In the genomic region with DNA sequence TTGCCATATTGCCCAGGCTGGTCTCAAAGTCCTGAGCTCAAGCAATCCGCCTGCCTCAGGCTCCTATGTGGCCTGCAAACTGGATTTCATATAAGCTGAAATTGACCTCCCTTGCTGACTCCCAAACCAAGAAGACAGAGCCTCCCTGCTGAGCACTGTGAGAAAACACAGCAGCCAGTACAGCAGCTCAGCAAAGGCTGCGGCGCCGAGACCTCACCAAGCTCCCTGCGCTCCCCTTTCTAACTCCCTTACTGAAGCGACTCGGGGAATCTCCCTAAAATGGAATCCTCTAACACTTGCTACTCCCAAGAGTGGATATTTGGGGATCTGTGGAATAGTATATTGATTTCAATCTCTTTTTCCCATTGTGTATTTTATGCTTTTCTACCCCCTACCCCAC, we compare ENCODE assay signal across 21 cellular contexts. TPM values are rescaled to one million over a fixed set of nuclear protein-coding genes. Genes with fewer than 3 reads are reported as not detected.
DNase-seq lines count a peak whose midpoint lies in the region; ATAC-seq and TF ChIP-seq lines count a peak whose summit lies in the region.
"Had no signal": no experiment of that assay in that cellular context is flagged by ENCODE, and none has a peak within 500 bp of the region (broad histone marks: within the 10 kb centered on the region; RNA-seq: fewer than 3 reads in every experiment).

No MANE protein-coding gene starts in this region.

- 96 to 100% (median 97%) methylated on average over 7 of the region's 7 CpGs for WGBS in spleen, 5 donors

- H3K4me3 ChIP-seq in H7 (ENCODE audit: insufficient read depth, low read depth, low read length): no peak overlapping the region
- H3K4me3 ChIP-seq in spleen: no peak overlapping the region
- no peak overlapping the region for H3K4me3 ChIP-seq in gastrocnemius medialis

- H3K4me1 Mint-ChIP-seq in T-helper 17 cell (peaks cover 20% of the 10 kb centered on the region), immature natural killer cell (peaks cover 51 to 66% of the 10 kb centered on the region in 2 donors)
- H3K4me1 Mint-ChIP-seq in activated T-helper 1 cell treated with anti-CD3 and anti-CD28 coated beads, Interleukin-12 subunit alpha, Interleukin-12 subunit beta, Interleukin-2, Interleukin-4 antibody, amounts not matched to agents 30 ng/mL and 10 ng/mL and 1 ng/mL, durations not matched to agents 14 hours and 24 hours and 36 hours (ENCODE audit: low read depth): peaks cover 20% of the 10 kb centered on the region

- no peaks in the 10 kb centered on the region for H3K9me3 ChIP-seq in T-helper 17 cell (ENCODE audit: control insufficient read depth, low read length, poor library complexity, severe bottlenecking)
- H3K9me3 ChIP-seq in spleen: no peaks in the 10 kb centered on the region
- no peaks in the 10 kb centered on the region for H3K9me3 ChIP-seq in gastrocnemius medialis
- H3K9me3 ChIP-seq: SK-N-SH had no signal

- no peak for TF ChIP-seq CTCF in spleen (IDR thresholded peaks at IDR 0.05 in 8 of 11, conservative IDR thresholded peaks at IDR 0.05 in 3 of 11)
- no peak for TF ChIP-seq CTCF in gastrocnemius medialis (IDR thresholded peaks at IDR 0.05 in 4 of 5, conservative IDR thresholded peaks at IDR 0.05 in 1 of 5)

- no peaks in the 10 kb centered on the region for H3K36me3 ChIP-seq in H7 (replicated peaks; ENCODE audit: control insufficient read depth, insufficient read depth, low read length)
- no peaks in the 10 kb centered on the region for H3K36me3 ChIP-seq in spleen
- no peaks in the 10 kb centered on the region for H3K36me3 ChIP-seq in gastrocnemius medialis

- intact Hi-C loops in spleen (cut with DNase I; ENCODE audit: low total_unique reads): no loop called here
- intact Hi-C loops in gastrocnemius medialis (cut with DNase I; ENCODE audit: low total_unique reads): no loop called here
- intact Hi-C loops in activated T-helper 1 cell treated with anti-CD3 and anti-CD28 coated beads, Interleukin-12 subunit alpha, Interleukin-12 subunit beta, Interleukin-2, Interleukin-4 antibody, amounts not matched to agents 30 ng/mL and 10 ng/mL and 1 ng/mL, durations not matched to agents 14 hours and 24 hours and 36 hours (cut with micrococcal nuclease): no loop called here

- ATAC-seq in T-helper 17 cell: no peak
- ATAC-seq in gastrocnemius medialis: no peak

- H3K4me1 ChIP-seq in spleen (peaks cover 0 to 21% (median 10%) of the 10 kb centered on the region in 6 donors), gastrocnemius medialis (no peaks in the 10 kb centered on the region)

- H3K27me3 ChIP-seq in H7 (ENCODE audit: control insufficient read depth, insufficient read depth, low read length) (no peaks in the 10 kb centered on the region), spleen (replicated peaks in 1 of 7) (peaks cover 0 to 59% (median 0%) of the 10 kb centered on the region in 7 donors), gastrocnemius medialis (peaks cover 27 to 32% (median 28%) of the 10 kb centered on the region in 3 donors)

- H3K27ac Mint-ChIP-seq in T-helper 17 cell (peak overlapping the region; percentile 45), immature natural killer cell (peak overlapping the region in 3 of 6 donors; percentile 18 to 68 (median 67))
- no peak overlapping the region for H3K27ac Mint-ChIP-seq in activated T-helper 1 cell treated with anti-CD3 and anti-CD28 coated beads, Interleukin-12 subunit alpha, Interleukin-12 subunit beta, Interleukin-2, Interleukin-4 antibody, amounts not matched to agents 30 ng/mL and 10 ng/mL and 1 ng/mL, durations not matched to agents 14 hours and 24 hours and 36 hours
- H3K27ac Mint-ChIP-seq: CD4-positive, alpha-beta T cell had no signal

- in situ Hi-C loops in gastrocnemius medialis (cut with MboI; ENCODE audit: low sequenced_read_pairs in 4 of 4): no loop called here

- H3K36me3 Mint-ChIP-seq in T-helper 17 cell (ENCODE audit: low read depth): peaks cover 5% of the 10 kb centered on the region
- no peaks in the 10 kb centered on the region for H3K36me3 Mint-ChIP-seq in immature natural killer cell
- H3K36me3 Mint-ChIP-seq in activated T-helper 1 cell treated with anti-CD3 and anti-CD28 coated beads, Interleukin-12 subunit alpha, Interleukin-12 subunit beta, Interleukin-2, Interleukin-4 antibody, amounts not matched to agents 30 ng/mL and 10 ng/mL and 1 ng/mL, durations not matched to agents 14 hours and 24 hours and 36 hours (ENCODE audit: low read depth): no peaks in the 10 kb centered on the region

- TF ChIP-seq POLR2A in spleen (IDR thresholded peaks at IDR 0.05): no peak
- TF ChIP-seq POLR2A in gastrocnemius medialis (IDR thresholded peaks at IDR 0.05): no peak

- peaks cover 0 to 2% (median 0%) of the 10 kb centered on the region in 6 donors for H3K9me3 Mint-ChIP-seq in immature natural killer cell
- H3K9me3 Mint-ChIP-seq in activated T-helper 1 cell treated with anti-CD3 and anti-CD28 coated beads, Interleukin-12 subunit alpha, Interleukin-12 subunit beta, Interleukin-2, Interleukin-4 antibody, amounts not matched to agents 30 ng/mL and 10 ng/mL and 1 ng/mL, durations not matched to agents 14 hours and 24 hours and 36 hours: no peaks in the 10 kb centered on the region
- H3K9me3 Mint-ChIP-seq: CD4-positive, alpha-beta T cell had no signal

- H3K27ac ChIP-seq in spleen: no peak overlapping the region
- no peak overlapping the region for H3K27ac ChIP-seq in gastrocnemius medialis
- H3K27ac ChIP-seq: RWPE1 had no signal

- H3K4me3 Mint-ChIP-seq in T-helper 17 cell (no peak overlapping the region), immature natural killer cell (peak overlapping the region; percentile 48 to 81 (median 72))
- no peak overlapping the region for H3K4me3 Mint-ChIP-seq in activated T-helper 1 cell treated with anti-CD3 and anti-CD28 coated beads, Interleukin-12 subunit alpha, Interleukin-12 subunit beta, Interleukin-2, Interleukin-4 antibody, amounts not matched to agents 30 ng/mL and 10 ng/mL and 1 ng/mL, durations not matched to agents 14 hours and 24 hours and 36 hours
- H3K4me3 Mint-ChIP-seq: CD4-positive, alpha-beta T cell had no signal

- H3K27me3 Mint-ChIP-seq in T-helper 17 cell (peaks cover 45% of the 10 kb centered on the region), immature natural killer cell (ENCODE audit: low read depth in 3 of 3) (peaks cover 9 to 26% (median 11%) of the 10 kb centered on the region in 3 donors)
- peaks cover 16% of the 10 kb centered on the region for H3K27me3 Mint-ChIP-seq in activated T-helper 1 cell treated with anti-CD3 and anti-CD28 coated beads, Interleukin-12 subunit alpha, Interleukin-12 subunit beta, Interleukin-2, Interleukin-4 antibody, amounts not matched to agents 30 ng/mL and 10 ng/mL and 1 ng/mL, durations not matched to agents 14 hours and 24 hours and 36 hours (ENCODE audit: insufficient read depth)

- peak; percentile 51 for DNase-seq in H7
- DNase-seq in T-helper 17 cell: no peak
- DNase-seq in immature natural killer cell: no peak
- DNase-seq in spleen: peak; percentile 15
- DNase-seq in NCI-H1092 treated with DMSO at 0.1 percent for 48 hours (lab: John Stamatoyannopoulos, UW): no peak
- DNase-seq in gastrocnemius medialis: no peak
- DNase-seq in activated T-helper 1 cell treated with anti-CD3 and anti-CD28 coated beads, Interleukin-12 subunit alpha, Interleukin-12 subunit beta, Interleukin-2, Interleukin-4 antibody, amounts not matched to agents 30 ng/mL and 10 ng/mL and 1 ng/mL, durations not matched to agents 14 hours and 24 hours and 36 hours (ENCODE audit: low spot score): no peak
- DNase-seq: CD4-positive, alpha-beta T cell; COR-L47; DMS79 treated with DMSO at 0.1 percent for 48 hours; Karpas-422; NCI-H1417 treated with DMSO at 0.1 percent for 48 hours; NCI-H1930; NCI-H748 treated with DMSO at 0.1 percent for 48 hours; SIG-M5; SK-N-SH had no signal

RNA-seq across cellular contexts. Expression of gene MUC20, which starts 34.6 kb away (rescaled TPM):
- 0.52 and 0.69 TPM in 2 replicates for total RNA-seq in H7 (2014; rRNA removed; shearing (Covaris generic))
- total RNA-seq in T-helper 17 cell: 10 to 100 TPM in 1 of 2 donors, 1 to 10 TPM in 1; 6.4 to 13.2 TPM
- 1 to 10 TPM in 1 of 3 donors, not detected in 2; 1.2 TPM for polyA plus RNA-seq in immature natural killer cell
- 10 to 100 TPM in 1 of 7 donors, 1 to 10 TPM in 6; 1.8 to 13.6 (median 3.2) TPM for total RNA-seq in spleen
- 1 to 10 TPM in 2 of 3 donors, under 1 TPM in 1; 0.38 to 5.4 (median 3.3) TPM for polyA plus RNA-seq in spleen
- 1 to 10 TPM; 1.5 to 7.0 (median 3.2) TPM for total RNA-seq in gastrocnemius medialis
- 5.0 and 6.6 TPM in 2 replicates for total RNA-seq in activated T-helper 1 cell treated with anti-CD3 and anti-CD28 coated beads, Interleukin-12 subunit alpha, Interleukin-12 subunit beta, Interleukin-2, Interleukin-4 antibody, amounts not matched to agents 30 ng/mL and 10 ng/mL and 1 ng/mL, durations not matched to agents 14 hours and 24 hours and 36 hours

RNA-seq across cellular contexts. Expression of gene MUC4, which starts 56.3 kb away (rescaled TPM):
- total RNA-seq in H7 (2014; rRNA removed; shearing (Covaris generic)): 3.5 and 4.0 TPM in 2 replicates
- total RNA-seq in T-helper 17 cell: not detected
- under 1 TPM in 1 of 3 donors, not detected in 2; 0.06 TPM for polyA plus RNA-seq in immature natural killer cell
- not detected for total RNA-seq in spleen
- polyA plus RNA-seq in spleen: under 1 TPM in 2 of 3 donors, not detected in 1; 0.02 to 0.03 TPM
- under 1 TPM in 1 of 4 donors, not detected in 3; 0.27 TPM for total RNA-seq in gastrocnemius medialis
- total RNA-seq in activated T-helper 1 cell treated with anti-CD3 and anti-CD28 coated beads, Interleukin-12 subunit alpha, Interleukin-12 subunit beta, Interleukin-2, Interleukin-4 antibody, amounts not matched to agents 30 ng/mL and 10 ng/mL and 1 ng/mL, durations not matched to agents 14 hours and 24 hours and 36 hours: 1.6 and 2.4 TPM in 2 replicates
- total RNA-seq: A673; CD4-positive, alpha-beta T cell; H4; NCI-H460 had no signal
- polyA plus RNA-seq: BJ had no signal

Comparison
In these comparisons a context has a peak if more than half of its experiments do, and no peak if none do; other contexts are left out.
1. DNase-seq: peak in H7 (single experiment) and spleen (single experiment); none in T-helper 17 cell (0 of 3), immature natural killer cell (0 of 3), NCI-H1092 treated with DMSO at 0.1 percent for 48 hours (single experiment), gastrocnemius medialis (0 of 2) and activated T-helper 1 cell treated with anti-CD3 and anti-CD28 coated beads, Interleukin-12 subunit alpha, Interleukin-12 subunit beta, Interleukin-2, Interleukin-4 antibody, amounts not matched to agents 30 ng/mL and 10 ng/mL and 1 ng/mL, durations not matched to agents 14 hours and 24 hours and 36 hours (single experiment).
2. H3K4me3 Mint-ChIP-seq: peak in immature natural killer cell (5 of 5); none in T-helper 17 cell (single experiment) and activated T-helper 1 cell treated with anti-CD3 and anti-CD28 coated beads, Interleukin-12 subunit alpha, Interleukin-12 subunit beta, Interleukin-2, Interleukin-4 antibody, amounts not matched to agents 30 ng/mL and 10 ng/mL and 1 ng/mL, durations not matched to agents 14 hours and 24 hours and 36 hours (single experiment).